ENCODE assay signal across 8 cellular contexts in the genomic region with DNA sequence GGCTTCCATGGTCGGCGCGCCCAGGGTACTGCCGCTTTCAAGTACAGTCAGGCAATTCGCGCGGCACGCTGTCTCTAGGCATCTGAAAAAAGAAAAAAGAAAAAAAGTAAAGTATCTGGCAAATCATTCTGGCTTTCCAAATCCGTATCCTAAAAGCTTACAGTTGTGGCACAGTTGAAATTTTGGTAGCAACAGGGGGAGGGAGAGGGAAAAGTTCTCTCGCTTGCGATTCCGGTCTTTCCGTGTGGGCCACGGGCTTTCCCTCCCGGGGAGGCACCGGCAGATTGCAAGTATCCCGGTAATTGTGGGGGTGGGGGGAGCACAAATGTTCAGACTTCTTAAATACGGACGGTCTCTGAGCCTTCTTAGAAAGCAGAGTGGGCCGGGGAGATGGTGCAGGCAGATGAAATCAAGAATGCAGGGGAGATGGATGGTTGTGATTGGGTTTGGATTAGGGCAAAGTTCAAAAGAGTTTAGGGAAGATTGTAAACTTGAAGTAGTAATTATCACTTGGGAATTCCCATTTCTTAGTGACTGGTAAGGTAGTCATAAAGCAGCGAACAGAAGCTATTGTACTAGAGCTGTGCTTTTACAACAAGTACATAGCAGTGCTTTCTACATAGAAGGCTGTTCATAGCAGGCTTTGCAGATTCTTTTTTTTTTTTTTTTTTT. TPM values are rescaled to one million over a fixed set of nuclear protein-coding genes. Genes with fewer than 3 reads are reported as not detected.
DNase-seq lines count a peak whose midpoint lies in the region; ATAC-seq and TF ChIP-seq lines count a peak whose summit lies in the region.

No MANE protein-coding gene starts in this region.

- peaks cover 11% of the 10 kb centered on the region for H3K4me1 Mint-ChIP-seq in Caco-2 (ENCODE audit: low read depth, unreplicated experiment)
- peaks cover 23 to 30% of the 10 kb centered on the region in 2 donors for H3K4me1 Mint-ChIP-seq in natural killer cell treated with Interleukin-12 subunit alpha and Interleukin-12 subunit beta and Interleukin-15 and Interleukin-18, amount 100 ng/mL, for 72 hours (ENCODE audit: low read depth in 2 of 2)

- no peak for TF ChIP-seq CTCF in Caco-2 (IDR thresholded peaks at IDR 0.05; ENCODE audit: insufficient read depth in 1 of 2, low read depth in 1 of 2, low read length in 1 of 2, severe bottlenecking in 1 of 2, unreplicated experiment in 1 of 2)

- H3K9me3 ChIP-seq in Caco-2 = no peaks in the 10 kb centered on the region
- H3K9me3 ChIP-seq in effector memory CD4-positive, alpha-beta T cell (ENCODE audit: control insufficient read depth, low read length) = no peaks in the 10 kb centered on the region

- BruUV-seq in Caco-2 (replicated peaks; lab: Mats Ljungman, UMichigan) = no TSS peak

- POLR2A ChIA-PET in Caco-2 (lab: Charles Lee) = no interaction called here

- peaks cover 21% of the 10 kb centered on the region for H3K4me1 ChIP-seq in Caco-2
- H3K4me1 ChIP-seq in effector memory CD4-positive, alpha-beta T cell (ENCODE audit: control insufficient read depth, insufficient read depth, low read length, poor library complexity, severe bottlenecking) = peaks cover 21% of the 10 kb centered on the region

- no peaks in the 10 kb centered on the region for H3K27me3 Mint-ChIP-seq in Caco-2 (ENCODE audit: insufficient read depth, unreplicated experiment)
- H3K27me3 Mint-ChIP-seq in natural killer cell treated with Interleukin-12 subunit alpha and Interleukin-12 subunit beta and Interleukin-15 and Interleukin-18, amount 100 ng/mL, for 72 hours = peaks cover 0 to 7% of the 10 kb centered on the region in 2 donors

- no peak for ATAC-seq in natural killer cell treated with Interleukin-12 subunit alpha and Interleukin-12 subunit beta and Interleukin-15 and Interleukin-18, amount 100 ng/mL, for 72 hours
- ATAC-seq in HG03521 (IDR thresholded peaks at IDR 0.05; ENCODE audit: unreplicated experiment) = no peak
- no peak for ATAC-seq in GM19463 (IDR thresholded peaks at IDR 0.05; ENCODE audit: unreplicated experiment)

- peak overlapping the region; percentile 88 for H3K27ac Mint-ChIP-seq in Caco-2 (ENCODE audit: unreplicated experiment)
- H3K27ac Mint-ChIP-seq in natural killer cell treated with Interleukin-12 subunit alpha and Interleukin-12 subunit beta and Interleukin-15 and Interleukin-18, amount 100 ng/mL, for 72 hours = peak overlapping the region in 1 of 2 donors; percentile 55

- H3K9me3 Mint-ChIP-seq in Caco-2 (ENCODE audit: unreplicated experiment) = no peaks in the 10 kb centered on the region
- H3K9me3 Mint-ChIP-seq in natural killer cell treated with Interleukin-12 subunit alpha and Interleukin-12 subunit beta and Interleukin-15 and Interleukin-18, amount 100 ng/mL, for 72 hours = no peaks in the 10 kb centered on the region

- peak overlapping the region; percentile 49 for H3K4me3 ChIP-seq in Caco-2 (ENCODE audit: low read depth, low read length)
- peak overlapping the region; percentile 96 for H3K4me3 ChIP-seq in effector memory CD4-positive, alpha-beta T cell (ENCODE audit: insufficient read depth, low read depth, low read length, poor library complexity, severe bottlenecking)

- no peak overlapping the region for H3K27ac ChIP-seq in effector memory CD4-positive, alpha-beta T cell (ENCODE audit: insufficient read depth, low read length, poor library complexity, severe bottlenecking)

- peaks cover 78% of the 10 kb centered on the region for H3K36me3 Mint-ChIP-seq in Caco-2 (ENCODE audit: insufficient read depth, unreplicated experiment)
- H3K36me3 Mint-ChIP-seq in natural killer cell treated with Interleukin-12 subunit alpha and Interleukin-12 subunit beta and Interleukin-15 and Interleukin-18, amount 100 ng/mL, for 72 hours = peaks cover 6% of the 10 kb centered on the region

- H3K4me3 Mint-ChIP-seq in Caco-2 (ENCODE audit: unreplicated experiment) = peak overlapping the region; percentile 82
- H3K4me3 Mint-ChIP-seq in natural killer cell treated with Interleukin-12 subunit alpha and Interleukin-12 subunit beta and Interleukin-15 and Interleukin-18, amount 100 ng/mL, for 72 hours = peak overlapping the region; percentile 96

- intact Hi-C loops in Caco-2 (cut with micrococcal nuclease; ENCODE audit: unreplicated experiment) = loop anchor here (2.0 to 5.0 kb wide), 2 partner anchors 309 to 505 kb away; no protein-coding TSS in a partner anchor

- H3K36me3 ChIP-seq in Caco-2 (ENCODE audit: control insufficient read depth, insufficient read depth, low read length) = no peaks in the 10 kb centered on the region
- H3K36me3 ChIP-seq in effector memory CD4-positive, alpha-beta T cell (ENCODE audit: control insufficient read depth, insufficient read depth, low read length) = peaks cover 12% of the 10 kb centered on the region

- CTCF ChIA-PET in Caco-2 (lab: Charles Lee) = interaction anchor here (0.7 to 2.2 kb wide), 5 partner anchors 128 to 528 kb away, joined by 3 to 10 read pairs (median 7); no protein-coding TSS in a partner anchor

- DNase-seq in Caco-2 = peak; percentile 42 to 48
- DNase-seq in NOMO-1 treated with dmso at 0.1 percent for 144 hours (lab: John Stamatoyannopoulos, UW; ENCODE audit: unreplicated experiment) = peak; percentile 36
- DNase-seq in effector memory CD4-positive, alpha-beta T cell = no peak
- DNase-seq in natural killer cell treated with Interleukin-12 subunit alpha and Interleukin-12 subunit beta and Interleukin-15 and Interleukin-18, amount 100 ng/mL, for 72 hours (ENCODE audit: low spot score) = no peak
- DNase-seq in midbrain (lab: John Stamatoyannopoulos, UW) = no peak
- no peak for DNase-seq in NCI-H774 (lab: John Stamatoyannopoulos, UW)

- no peaks in the 10 kb centered on the region for H3K27me3 ChIP-seq in Caco-2 (replicated peaks; ENCODE audit: control insufficient read depth, insufficient read depth, low read length)
- no peaks in the 10 kb centered on the region for H3K27me3 ChIP-seq in effector memory CD4-positive, alpha-beta T cell (replicated peaks; ENCODE audit: control insufficient read depth, insufficient read depth, low read length, poor library complexity, severe bottlenecking)

RNA-seq across cellular contexts. Expression of gene SOCS2, which starts 1.2 kb away (rescaled TPM):
- total RNA-seq in Caco-2 (2022) = 95.4 and 96.6 TPM in 2 replicates
- total RNA-seq in natural killer cell treated with Interleukin-12 subunit alpha and Interleukin-12 subunit beta and Interleukin-15 and Interleukin-18, amount 100 ng/mL, for 72 hours = 10 to 100 TPM; 14.1 to 19.2 TPM

Comparison
In these comparisons a context has a peak if more than half of its experiments do, and no peak if none do; other contexts are left out.
1. DNase-seq: peak in Caco-2 (2 of 2) and NOMO-1 treated with dmso at 0.1 percent for 144 hours (single experiment); none in effector memory CD4-positive, alpha-beta T cell (0 of 3), natural killer cell treated with Interleukin-12 subunit alpha and Interleukin-12 subunit beta and Interleukin-15 and Interleukin-18, amount 100 ng/mL, for 72 hours (single experiment), midbrain (single experiment) and NCI-H774 (single experiment).